Comparison of ENCODE assay signal across 15 cellular contexts in genomic region chr9:130176760-130177159, GRCh38. TPM values are rescaled to one million over a fixed set of nuclear protein-coding genes. Genes with fewer than 3 reads are reported as not detected.
DNase-seq lines count a peak whose midpoint lies in the region; ATAC-seq and TF ChIP-seq lines count a peak whose summit lies in the region.
"Had no signal": no experiment of that assay in that cellular context is flagged by ENCODE, and none has a peak within 500 bp of the region (broad histone marks: within the 10 kb centered on the region; RNA-seq: fewer than 3 reads in every experiment).

No MANE protein-coding gene starts in this region.

- peak overlapping the region in 1 of 2 experiments; percentile 22 for H2BK12ac ChIP-seq in mesenchymal stem cell (ENCODE audit: low read length in 2 of 2)

- H3K36me3 Mint-ChIP-seq in brain: peaks cover 29% of the 10 kb centered on the region
- H3K36me3 Mint-ChIP-seq in activated CD4-positive, alpha-beta memory T cell treated with anti-CD3 and anti-CD28 coated beads, Interleukin-2, amount 10 ng/mL, durations not matched to agents 7 days and 5 days (ENCODE audit: low read depth): no peaks in the 10 kb centered on the region
- H3K36me3 Mint-ChIP-seq in progenitor cell of endocrine pancreas (ENCODE audit: insufficient read depth): no peaks in the 10 kb centered on the region

- no peak overlapping the region for H4K8ac ChIP-seq in IMR-90 (ENCODE audit: low read depth in 2 of 2, low read length in 2 of 2)
- no peak overlapping the region for H4K8ac ChIP-seq in mesenchymal stem cell (ENCODE audit: low read length)

- H3K4me1 Mint-ChIP-seq in brain (peaks cover 50% of the 10 kb centered on the region), progenitor cell of endocrine pancreas (ENCODE audit: low read depth) (peaks cover 2% of the 10 kb centered on the region)
- H3K4me1 Mint-ChIP-seq in activated CD4-positive, alpha-beta memory T cell treated with anti-CD3 and anti-CD28 coated beads, Interleukin-2, amount 10 ng/mL, durations not matched to agents 7 days and 5 days: peaks cover 8% of the 10 kb centered on the region

- peaks cover 4% of the 10 kb centered on the region for H3K27me3 Mint-ChIP-seq in brain
- H3K27me3 Mint-ChIP-seq in activated CD4-positive, alpha-beta memory T cell treated with anti-CD3 and anti-CD28 coated beads, Interleukin-2, amount 10 ng/mL, durations not matched to agents 7 days and 5 days: peaks cover 15% of the 10 kb centered on the region
- H3K27me3 Mint-ChIP-seq in progenitor cell of endocrine pancreas: no peaks in the 10 kb centered on the region

- no peak overlapping the region for H2AK9ac ChIP-seq in IMR-90 (replicated peaks; ENCODE audit: low read depth, low read length, poor library complexity)

- H2AK5ac ChIP-seq in IMR-90 (ENCODE audit: low read depth, low read length): no peak overlapping the region
- no peak overlapping the region for H2AK5ac ChIP-seq in mesenchymal stem cell (ENCODE audit: low read length, severe bottlenecking)

- H3K4me2 ChIP-seq in IMR-90 (ENCODE audit: low read depth, low read length) (no peak overlapping the region), mesenchymal stem cell (ENCODE audit: low read length, poor library complexity, severe bottlenecking) (no peak overlapping the region)
- H3K4me2 ChIP-seq: PC-9 had no signal

- H3K36me3 ChIP-seq in IMR-90 (ENCODE audit: control insufficient read depth, insufficient read depth, low read length) (peaks cover 14% of the 10 kb centered on the region), muscle layer of colon (ENCODE audit: insufficient read depth, low read length) (peaks cover 6% of the 10 kb centered on the region), thoracic aorta (no peaks in the 10 kb centered on the region), mesenchymal stem cell (ENCODE audit: control insufficient read depth in 1 of 2, insufficient read depth in 2 of 2, low read depth in 1 of 2, low read length in 2 of 2) (peaks cover 5 to 43% of the 10 kb centered on the region in 2 experiments)

- H3K4me3 ChIP-seq in IMR-90 (ENCODE audit: insufficient read depth, low read depth, low read length) (no peak overlapping the region), muscle layer of colon (ENCODE audit: low read depth in 1 of 2, low read length in 2 of 2) (no peak overlapping the region), thoracic aorta (no peak overlapping the region), mesenchymal stem cell (ENCODE audit: insufficient read depth in 1 of 2, low read depth in 1 of 2, low read length in 2 of 2) (no peak overlapping the region)
- H3K4me3 ChIP-seq: PC-9 had no signal

- no peak overlapping the region for H3K27ac ChIP-seq in IMR-90 (ENCODE audit: insufficient read depth, low read length)
- peak overlapping the region; percentile 92 for H3K27ac ChIP-seq in muscle layer of colon (ENCODE audit: low read depth, low read length)
- H3K27ac ChIP-seq in thoracic aorta: peak overlapping the region; percentile 85 to 96
- H3K27ac ChIP-seq in mesenchymal stem cell (ENCODE audit: low read length, poor library complexity, severe bottlenecking): no peak overlapping the region
- H3K27ac ChIP-seq: PC-9 had no signal

- H3K9me3 Mint-ChIP-seq in brain (no peaks in the 10 kb centered on the region), progenitor cell of endocrine pancreas (ENCODE audit: low read depth) (no peaks in the 10 kb centered on the region)
- no peaks in the 10 kb centered on the region for H3K9me3 Mint-ChIP-seq in activated CD4-positive, alpha-beta memory T cell treated with anti-CD3 and anti-CD28 coated beads, Interleukin-2, amount 10 ng/mL, durations not matched to agents 7 days and 5 days

- no peak overlapping the region for H4K5ac ChIP-seq in IMR-90 (ENCODE audit: low read depth, low read length)

- TF ChIP-seq RAD21 in IMR-90 (IDR thresholded peaks at IDR 0.05; ENCODE audit: low read length): no peak

- H4K20me1 ChIP-seq in IMR-90 (ENCODE audit: insufficient read depth, low read length): peaks cover 66% of the 10 kb centered on the region

- H3K18ac ChIP-seq in IMR-90 (ENCODE audit: low read depth, low read length) (no peak overlapping the region), mesenchymal stem cell (ENCODE audit: low read depth in 1 of 2, low read length in 2 of 2) (no peak overlapping the region)

- BruUV-seq in IMR-90 (replicated peaks; lab: Mats Ljungman, UMichigan): no TSS peak

- H3K23ac ChIP-seq in IMR-90 (ENCODE audit: low read depth, low read length) (no peak overlapping the region), mesenchymal stem cell (ENCODE audit: low read length in 2 of 2) (no peak overlapping the region)

- CTCF ChIA-PET in IMR-90 (lab: Yijun Ruan, JAX): no interaction called here
- CTCF ChIA-PET in activated CD4-positive, alpha-beta memory T cell treated with anti-CD3 and anti-CD28 coated beads, Interleukin-2, amount 10 ng/mL, durations not matched to agents 7 days and 5 days (lab: Charles Lee): no interaction called here

- no peak overlapping the region for H2BK5ac ChIP-seq in IMR-90 (ENCODE audit: low read depth, low read length, poor library complexity, severe bottlenecking)
- H2BK5ac ChIP-seq in mesenchymal stem cell (ENCODE audit: low read depth, low read length, poor library complexity, severe bottlenecking): no peak overlapping the region

- H4K91ac ChIP-seq in IMR-90 (ENCODE audit: insufficient read depth, low read depth, low read length): no peak overlapping the region
- H4K91ac ChIP-seq in mesenchymal stem cell (ENCODE audit: low read length): no peak overlapping the region

- peak overlapping the region; percentile 11 to 76 (median 60) for H3K27ac Mint-ChIP-seq in brain
- H3K27ac Mint-ChIP-seq in activated CD4-positive, alpha-beta memory T cell treated with anti-CD3 and anti-CD28 coated beads, Interleukin-2, amount 10 ng/mL, durations not matched to agents 7 days and 5 days: no peak overlapping the region
- H3K27ac Mint-ChIP-seq in progenitor cell of endocrine pancreas: no peak overlapping the region

- in situ Hi-C loops in IMR-90 (cut with MboI; ENCODE audit: low sequenced_read_pairs): no loop called here

- TF ChIP-seq CTCF in IMR-90 (conservative IDR thresholded peaks at IDR 0.05; ENCODE audit: low read depth, low read length) (no peak), brain (conservative IDR thresholded peaks at IDR 0.05) (no peak), thoracic aorta (IDR thresholded peaks at IDR 0.05) (no peak), progenitor cell of endocrine pancreas (IDR thresholded peaks at IDR 0.05; ENCODE audit: unreplicated experiment) (no peak)

- peaks cover 24% of the 10 kb centered on the region for H3K9me1 ChIP-seq in IMR-90 (ENCODE audit: insufficient read depth, low read length)

- dilution Hi-C loops in IMR-90 (cut with HindIII; ENCODE audit: low sequenced_read_pairs, unreplicated experiment): no loop called here

- POLR2A ChIA-PET in IMR-90 (lab: Charles Lee; ENCODE audit: unreplicated experiment): no interaction called here
- POLR2A ChIA-PET in activated CD4-positive, alpha-beta memory T cell treated with anti-CD3 and anti-CD28 coated beads, Interleukin-2, amount 10 ng/mL, durations not matched to agents 7 days and 5 days (lab: Charles Lee): no interaction called here

- no peak overlapping the region for H3K4me3 Mint-ChIP-seq in brain
- H3K4me3 Mint-ChIP-seq in activated CD4-positive, alpha-beta memory T cell treated with anti-CD3 and anti-CD28 coated beads, Interleukin-2, amount 10 ng/mL, durations not matched to agents 7 days and 5 days: no peak overlapping the region
- no peak overlapping the region for H3K4me3 Mint-ChIP-seq in progenitor cell of endocrine pancreas (ENCODE audit: low read depth)

- H2BK15ac ChIP-seq in IMR-90 (ENCODE audit: low read depth, low read length) (no peak overlapping the region), mesenchymal stem cell (ENCODE audit: low read depth, poor library complexity, severe bottlenecking) (no peak overlapping the region)

- DNase-seq in IMR-90: no peak
- no peak for DNase-seq in thoracic aorta (ENCODE audit: low spot score)
- DNase-seq in left lobe of liver (ENCODE audit: low spot score): no peak
- no peak for DNase-seq in activated CD4-positive, alpha-beta memory T cell treated with anti-CD3 and anti-CD28 coated beads, Interleukin-2, amount 10 ng/mL, durations not matched to agents 7 days and 5 days
- DNase-seq in progenitor cell of endocrine pancreas (ENCODE audit: low spot score, unreplicated experiment): no peak
- DNase-seq in mesenchymal stem cell: no peak
- DNase-seq: C1 segment of cervical spinal cord, DND-41, HCEC 1CT, KBM-7, NCI-H146, NCI-H510A treated with DMSO at 0.1 percent for 48 hours, PC-9 had no signal

- H3K27me3 ChIP-seq in IMR-90 (ENCODE audit: control insufficient read depth, insufficient read depth, low read length): no peaks in the 10 kb centered on the region
- H3K27me3 ChIP-seq in muscle layer of colon (ENCODE audit: control insufficient read depth in 1 of 2, insufficient read depth in 2 of 2, low read length in 2 of 2): no peaks in the 10 kb centered on the region
- no peaks in the 10 kb centered on the region for H3K27me3 ChIP-seq in thoracic aorta (replicated peaks; ENCODE audit: insufficient read depth)
- H3K27me3 ChIP-seq in mesenchymal stem cell (ENCODE audit: control insufficient read depth in 1 of 2, insufficient read depth in 1 of 2, low read length in 2 of 2): no peaks in the 10 kb centered on the region

- H3K14ac ChIP-seq in IMR-90 (replicated peaks; ENCODE audit: low read depth, low read length): no peak overlapping the region
- H3K14ac ChIP-seq in mesenchymal stem cell (ENCODE audit: low read length in 2 of 2): no peak overlapping the region

- 100% methylated on average over 1 of the region's 6 CpGs; no CpG with 5 or more reads in 1 of the 2 experiments for WGBS in IMR-90 (ENCODE audit: extremely low coverage in 2 of 2, insufficient read length in 1 of 2), 2 experiments
- WGBS in mesenchymal stem cell: 99% methylated on average over 6 of the region's 6 CpGs

- peaks cover 24 to 76% of the 10 kb centered on the region in 2 experiments for H3K79me1 ChIP-seq in IMR-90 (ENCODE audit: low read depth in 1 of 2, low read length in 2 of 2)
- peaks cover 10% of the 10 kb centered on the region for H3K79me1 ChIP-seq in mesenchymal stem cell (replicated peaks; ENCODE audit: low read length, poor library complexity, severe bottlenecking)

- peaks cover 11% of the 10 kb centered on the region for H3K4me1 ChIP-seq in IMR-90 (ENCODE audit: control insufficient read depth, insufficient read depth, low read length)
- peaks cover 74% of the 10 kb centered on the region for H3K4me1 ChIP-seq in muscle layer of colon (ENCODE audit: insufficient read depth, low read length)
- peaks cover 19 to 75% of the 10 kb centered on the region in 2 donors for H3K4me1 ChIP-seq in thoracic aorta (ENCODE audit: control insufficient read depth in 1 of 2, low read depth in 2 of 2)
- peaks cover 37% of the 10 kb centered on the region for H3K4me1 ChIP-seq in mesenchymal stem cell (ENCODE audit: control insufficient read depth, insufficient read depth, low read depth, low read length)

- no peak overlapping the region for H3K56ac ChIP-seq in IMR-90 (ENCODE audit: extremely low read depth, insufficient read depth, low read length)

- H3K4ac ChIP-seq in IMR-90 (ENCODE audit: low read depth, low read length) (no peak overlapping the region), mesenchymal stem cell (ENCODE audit: low read depth in 1 of 2, low read length in 2 of 2) (no peak overlapping the region)

- intact Hi-C loops in IMR-90 (cut with micrococcal nuclease): no loop called here

- no peak for TF ChIP-seq POLR2A in IMR-90 (IDR thresholded peaks at IDR 0.05; ENCODE audit: low read depth, low read length)

- H3K9ac ChIP-seq in IMR-90 (ENCODE audit: low read depth, low read length): no peak overlapping the region
- H3K9ac ChIP-seq in muscle layer of colon (ENCODE audit: low read length): no peak overlapping the region
- H3K9ac ChIP-seq in mesenchymal stem cell (ENCODE audit: low read length): no peak overlapping the region

- ATAC-seq in IMR-90 (ENCODE audit: low read depth) (no peak), thoracic aorta (ENCODE audit: insufficient number of reproducible peaks, low FRiP score, low read depth) (no peak), left lobe of liver (no peak)

- H2AFZ ChIP-seq in IMR-90 (replicated peaks; ENCODE audit: low read length, poor library complexity): peak overlapping the region; percentile 35
- H2AFZ ChIP-seq in mesenchymal stem cell (ENCODE audit: low read depth, low read length): no peak overlapping the region
- H2AFZ ChIP-seq: PC-9 had no signal

- no peak overlapping the region for H2BK20ac ChIP-seq in IMR-90 (ENCODE audit: low read depth, low read length)

- no peaks in the 10 kb centered on the region for H3K9me3 ChIP-seq in IMR-90 (ENCODE audit: control insufficient read depth, insufficient read depth, low read length)
- no peaks in the 10 kb centered on the region for H3K9me3 ChIP-seq in muscle layer of colon (ENCODE audit: low read length)
- no peaks in the 10 kb centered on the region for H3K9me3 ChIP-seq in thoracic aorta
- no peaks in the 10 kb centered on the region for H3K9me3 ChIP-seq in mesenchymal stem cell (ENCODE audit: control insufficient read depth, low read length)

- no peak overlapping the region for H2BK120ac ChIP-seq in IMR-90 (ENCODE audit: low read depth, low read length)
- no peak overlapping the region for H2BK120ac ChIP-seq in mesenchymal stem cell (ENCODE audit: low read depth, low read length)

RNA-seq across cellular contexts. Expression of gene NCS1, which starts 4.6 kb away (rescaled TPM):
- total RNA-seq in IMR-90 (2012; rRNA removed) (35.8 and 41.0 TPM in 2 replicates), thoracic aorta (10 to 100 TPM; 50.8 to 58.3 TPM), left lobe of liver (2.5 TPM), progenitor cell of endocrine pancreas (29.0 and 33.4 TPM in 2 replicates)
- polyA plus RNA-seq in IMR-90 (2012; rRNA removed) (60.5 and 68.9 TPM in 2 replicates), brain (ENCODE audit: insufficient read depth, low read depth, low replicate concordance) (120 TPM)
- 45.5 and 54.7 TPM in 2 replicates for polyA plus RNA-seq in IMR-90 (2012; cell fraction: cytosol; rRNA removed)
- 36.7 and 43.5 TPM in 2 replicates for polyA plus RNA-seq in IMR-90 (2012; cell fraction: nucleus; rRNA removed; ENCODE audit: low replicate concordance)
- 1 to 10 TPM; 2.8 to 3.1 TPM for total RNA-seq in activated CD4-positive, alpha-beta memory T cell treated with anti-CD3 and anti-CD28 coated beads, Interleukin-2, amount 10 ng/mL, durations not matched to agents 7 days and 5 days
- 38.8 TPM for polyA plus RNA-seq in mesenchymal stem cell (2013, experiment 1 of 2)
- 37.7 TPM for polyA plus RNA-seq in mesenchymal stem cell (2013, experiment 2 of 2)

Comparison
In these comparisons a context has a peak if more than half of its experiments do, and no peak if none do; other contexts are left out.
1. H3K27ac ChIP-seq: peak in muscle layer of colon (single experiment) and thoracic aorta (2 of 2); none in IMR-90 (single experiment) and mesenchymal stem cell (single experiment).
2. H3K27ac Mint-ChIP-seq: peak in brain (5 of 5); none in activated CD4-positive, alpha-beta memory T cell treated with anti-CD3 and anti-CD28 coated beads, Interleukin-2, amount 10 ng/mL, durations not matched to agents 7 days and 5 days (single experiment) and progenitor cell of endocrine pancreas (single experiment).